ENCODE assay signal across 16 cellular contexts in genomic region chr7:132643302-132643701, GRCh38.
DNase-seq lines count a peak whose midpoint lies in the region; ATAC-seq and TF ChIP-seq lines count a peak whose summit lies in the region.
"Had no signal": no experiment of that assay in that cellular context is flagged by ENCODE, and none has a peak within 500 bp of the region (broad histone marks: within the 10 kb centered on the region; RNA-seq: fewer than 3 reads in every experiment).

No MANE protein-coding gene starts in this region.

- H3K27me3 Mint-ChIP-seq in stimulated activated memory B cell treated with anti-CD40 and anti-IgM and Interleukin-4, amounts not matched to agents 10 μg/mL and 1 μg/mL and 100 μg/mL, for 72 hours = peaks cover under 1% of the 10 kb centered on the region

- H3K4me3 Mint-ChIP-seq in stimulated activated memory B cell treated with anti-CD40 and anti-IgM and Interleukin-4, amounts not matched to agents 10 μg/mL and 1 μg/mL and 100 μg/mL, for 72 hours = no peak overlapping the region
- H3K4me3 Mint-ChIP-seq: CD8-positive, alpha-beta memory T cell had no signal

- peak; percentile 18 for DNase-seq in ELF-1 (ENCODE audit: low read depth, low spot score)
- peak; percentile 31 for DNase-seq in astrocyte of the hippocampus (ENCODE audit: low read depth, low spot score)
- DNase-seq in iPS-NIHi7 (ENCODE audit: extremely low spot score) = peak; percentile 34
- DNase-seq in D341Med (ENCODE audit: low spot score) = no peak
- no peak for DNase-seq in lower lobe of right lung
- DNase-seq: AML-193; Caco-2; CD8-positive, alpha-beta memory T cell; DMS53 had no signal

- H3K4me3 ChIP-seq in HUES64 (ENCODE audit: low read length) (no peak overlapping the region), lower lobe of right lung (no peak overlapping the region)
- H3K4me3 ChIP-seq: BLaER1, GM12878, HAP-1 had no signal

- no peak for ATAC-seq in stimulated activated memory B cell treated with anti-CD40 and anti-IgM and Interleukin-4, amounts not matched to agents 10 μg/mL and 1 μg/mL and 100 μg/mL, for 72 hours
- ATAC-seq in GM19023 (IDR thresholded peaks at IDR 0.05; ENCODE audit: unreplicated experiment) (no peak), lower lobe of right lung (no peak)
- ATAC-seq: GM12878 had no signal

- H3K27me3 ChIP-seq in HUES64 (ENCODE audit: insufficient read depth, low read length) (peaks cover 10% of the 10 kb centered on the region; the same call in 1 of the 2 replicates), lower lobe of right lung (ENCODE audit: low read depth) (no peaks in the 10 kb centered on the region)
- H3K27me3 ChIP-seq: BLaER1 had no signal

- no peaks in the 10 kb centered on the region for H3K36me3 Mint-ChIP-seq in stimulated activated memory B cell treated with anti-CD40 and anti-IgM and Interleukin-4, amounts not matched to agents 10 μg/mL and 1 μg/mL and 100 μg/mL, for 72 hours
- H3K36me3 Mint-ChIP-seq: CD8-positive, alpha-beta memory T cell had no signal

- 33% methylated on average over 5 of the region's 5 CpGs for WGBS in HUES64

- H3K9me3 Mint-ChIP-seq in stimulated activated memory B cell treated with anti-CD40 and anti-IgM and Interleukin-4, amounts not matched to agents 10 μg/mL and 1 μg/mL and 100 μg/mL, for 72 hours = no peaks in the 10 kb centered on the region
- H3K9me3 Mint-ChIP-seq: CD8-positive, alpha-beta memory T cell had no signal

- H3K4me1 ChIP-seq in HUES64 (ENCODE audit: insufficient read depth, low read length) = peaks cover 41% of the 10 kb centered on the region
- H3K4me1 ChIP-seq in lower lobe of right lung = no peaks in the 10 kb centered on the region
- H3K4me1 ChIP-seq: BLaER1, Caco-2, HAP-1 had no signal

- H3K4me1 Mint-ChIP-seq in stimulated activated memory B cell treated with anti-CD40 and anti-IgM and Interleukin-4, amounts not matched to agents 10 μg/mL and 1 μg/mL and 100 μg/mL, for 72 hours = no peaks in the 10 kb centered on the region
- H3K4me1 Mint-ChIP-seq: CD8-positive, alpha-beta memory T cell had no signal

- H3K36me3 ChIP-seq in HUES64 (ENCODE audit: insufficient read depth, low read length) (no peaks in the 10 kb centered on the region), lower lobe of right lung (no peaks in the 10 kb centered on the region)
- H3K36me3 ChIP-seq: BLaER1, HAP-1 had no signal

- no peak overlapping the region for H3K9ac ChIP-seq in HUES64 (ENCODE audit: low read depth, low read length)
- H3K9ac ChIP-seq: BLaER1 had no signal

- H3K27ac ChIP-seq in HUES64 (ENCODE audit: low read depth, low read length) = peak overlapping the region; percentile 64; the same call in 1 of the 2 replicates
- no peak overlapping the region for H3K27ac ChIP-seq in lower lobe of right lung
- H3K27ac ChIP-seq: 22Rv1, BLaER1 had no signal

- no peak overlapping the region for H3K27ac Mint-ChIP-seq in stimulated activated memory B cell treated with anti-CD40 and anti-IgM and Interleukin-4, amounts not matched to agents 10 μg/mL and 1 μg/mL and 100 μg/mL, for 72 hours

- TF ChIP-seq CTCF in lower lobe of right lung (IDR thresholded peaks at IDR 0.05) = no peak

- intact Hi-C loops in lower lobe of right lung (cut with DNase I) = no loop called here

- H3K9me3 ChIP-seq in HUES64 (ENCODE audit: insufficient read depth, low read depth, low read length) (no peaks in the 10 kb centered on the region), lower lobe of right lung (no peaks in the 10 kb centered on the region)
- H3K9me3 ChIP-seq: BLaER1, Caco-2, HAP-1 had no signal

Comparison
In these comparisons a context has a peak if more than half of its experiments do, and no peak if none do; other contexts are left out.
1. DNase-seq: peak in ELF-1 (single experiment), astrocyte of the hippocampus (single experiment) and iPS-NIHi7 (single experiment); none in D341Med (single experiment) and lower lobe of right lung (single experiment).